Comparison of ENCODE assay signal across 8 cellular contexts in genomic region chr20:44720994-44721784, GRCh38. TPM values are rescaled to one million over a fixed set of nuclear protein-coding genes. Genes with fewer than 3 reads are reported as not detected.
DNase-seq lines count a peak whose midpoint lies in the region; ATAC-seq, FAIRE-seq and TF ChIP-seq lines count a peak whose summit lies in the region.

No MANE protein-coding gene starts in this region.

- H3K4me3 ChIP-seq in SJSA1 (no peak overlapping the region), pancreas (no peak overlapping the region)
- H3K4me3 ChIP-seq in CD4-positive, alpha-beta memory T cell (ENCODE audit: low read length in 2 of 2) = no peak overlapping the region

- H3K27me3 Mint-ChIP-seq in CD4-positive, alpha-beta memory T cell = no peaks in the 10 kb centered on the region
- peaks cover 0 to 9% (median 2%) of the 10 kb centered on the region in 3 donors for H3K27me3 Mint-ChIP-seq in CD14-positive monocyte (ENCODE audit: low read depth in 3 of 3)

- FAIRE-seq in pancreas (lab: Jason Lieb, UNC) = no peak

- no peak overlapping the region for H3K4me3 Mint-ChIP-seq in CD4-positive, alpha-beta memory T cell
- no peak overlapping the region for H3K4me3 Mint-ChIP-seq in CD14-positive monocyte

- TF ChIP-seq CTCF in pancreas (IDR thresholded peaks at IDR 0.05) (no peak), CD14-positive monocyte (IDR thresholded peaks at IDR 0.05) (no peak)

- H3K4me1 ChIP-seq in SJSA1 (replicated peaks) (peaks cover 32% of the 10 kb centered on the region), pancreas (no peaks in the 10 kb centered on the region)
- no peaks in the 10 kb centered on the region for H3K4me1 ChIP-seq in CD4-positive, alpha-beta memory T cell (ENCODE audit: insufficient read depth, low read length)

- H3K4me1 Mint-ChIP-seq in CD4-positive, alpha-beta memory T cell = no peaks in the 10 kb centered on the region
- peaks cover 3% of the 10 kb centered on the region for H3K4me1 Mint-ChIP-seq in CD14-positive monocyte

- POLR2A ChIA-PET in CD4-positive, alpha-beta memory T cell (lab: Charles Lee; ENCODE audit: partially characterized antibody) = no interaction called here

- H3K36me3 ChIP-seq in SJSA1 (no peaks in the 10 kb centered on the region), pancreas (no peaks in the 10 kb centered on the region)
- H3K36me3 ChIP-seq in CD4-positive, alpha-beta memory T cell (ENCODE audit: insufficient read depth, low read length) = no peaks in the 10 kb centered on the region

- 32 to 39% methylated on average over 11 of the region's 11 CpGs for WGBS in pancreas, 2 donors

- H3K9me3 ChIP-seq in SJSA1 (replicated peaks) (no peaks in the 10 kb centered on the region; the same call in 1 of the 2 replicates), pancreas (no peaks in the 10 kb centered on the region)
- H3K9me3 ChIP-seq in CD4-positive, alpha-beta memory T cell (ENCODE audit: control insufficient read depth in 1 of 2, low read length in 2 of 2) = no peaks in the 10 kb centered on the region

- ATAC-seq in pancreas = peak; percentile 70 to 81 (median 79)
- no peak for ATAC-seq in GM21447 (IDR thresholded peaks at IDR 0.05; ENCODE audit: unreplicated experiment)

- H3K36me3 Mint-ChIP-seq in CD4-positive, alpha-beta memory T cell = no peaks in the 10 kb centered on the region
- H3K36me3 Mint-ChIP-seq in CD14-positive monocyte = no peaks in the 10 kb centered on the region

- H3K27me3 ChIP-seq in SJSA1 (replicated peaks) (no peaks in the 10 kb centered on the region), pancreas (no peaks in the 10 kb centered on the region)
- no peaks in the 10 kb centered on the region for H3K27me3 ChIP-seq in CD4-positive, alpha-beta memory T cell (ENCODE audit: insufficient read depth, low read length)

- CTCF ChIA-PET in CD4-positive, alpha-beta memory T cell (lab: Charles Lee; ENCODE audit: partially characterized antibody) = no interaction called here

- in situ Hi-C loops in Caki2 (cut with HindIII; ENCODE audit: low pct_unique_long_range_greater_than_20kb, low sequenced_read_pairs) = no loop called here

- H3K27ac ChIP-seq in SJSA1 = peak overlapping the region; percentile 24
- H3K27ac ChIP-seq in pancreas = no peak overlapping the region
- H3K27ac ChIP-seq in CD4-positive, alpha-beta memory T cell (ENCODE audit: low read depth, low read length) = no peak overlapping the region

- H3K27ac Mint-ChIP-seq in CD4-positive, alpha-beta memory T cell = no peak overlapping the region
- H3K27ac Mint-ChIP-seq in CD14-positive monocyte = no peak overlapping the region

- H3K9me3 Mint-ChIP-seq in CD4-positive, alpha-beta memory T cell = no peaks in the 10 kb centered on the region
- H3K9me3 Mint-ChIP-seq in CD14-positive monocyte = no peaks in the 10 kb centered on the region

- intact Hi-C loops in pancreas (cut with DNase I) (no loop called here), CD14-positive monocyte (cut with micrococcal nuclease) (no loop called here)
- intact Hi-C loops in CD4-positive, alpha-beta memory T cell (cut with micrococcal nuclease) = no loop called here

- DNase-seq in Caki2 (ENCODE audit: low read depth) (peak; percentile 97), SJSA1 (ENCODE audit: low read depth in 1 of 2, low spot score in 2 of 2) (peak in 1 of 2 experiments; percentile 69), fibroblast of peridontal ligament (ENCODE audit: extremely low read depth) (peak; percentile 96), pancreas (no peak), NCI-H1436 treated with DMSO at 0.1 percent for 48 hours (lab: John Stamatoyannopoulos, UW) (no peak), CD14-positive monocyte (ENCODE audit: low spot score) (no peak)
- no peak for DNase-seq in CD4-positive, alpha-beta memory T cell

RNA-seq across cellular contexts. Expression of gene CCN5, which starts 6.0 kb away (rescaled TPM):
- total RNA-seq in Caki2 (2014; rRNA removed; shearing (Covaris generic); ENCODE audit: low replicate concordance) = 39.7 and 55.7 TPM in 2 replicates
- not detected in 2 replicates for total RNA-seq in SJSA1 (2014; rRNA removed; shearing (Covaris generic))
- total RNA-seq in pancreas = 1 to 10 TPM in 5 of 6 donors, under 1 TPM in 1; 0.14 to 3.3 (median 1.3) TPM
- polyA plus RNA-seq in pancreas = 1 to 10 TPM; 3.3 to 6.4 TPM
- not detected for total RNA-seq in CD4-positive, alpha-beta memory T cell
- not detected for polyA plus RNA-seq in CD4-positive, alpha-beta memory T cell
- polyA plus RNA-seq in CD14-positive monocyte = not detected

RNA-seq across cellular contexts. Expression of gene KCNK15, which starts 24.5 kb away (rescaled TPM):
- total RNA-seq in Caki2 (2014; rRNA removed; shearing (Covaris generic); ENCODE audit: low replicate concordance) = not detected in 2 replicates
- total RNA-seq in SJSA1 (2014; rRNA removed; shearing (Covaris generic)) = not detected in 2 replicates
- 1 to 10 TPM in 3 of 6 donors, under 1 TPM in 3; 0.75 to 2.5 (median 1.4) TPM for total RNA-seq in pancreas
- polyA plus RNA-seq in pancreas (1 to 10 TPM in 1 of 2 donors, under 1 TPM in 1; 0.42 to 1.1 TPM), CD14-positive monocyte (not detected)
- not detected for total RNA-seq in CD4-positive, alpha-beta memory T cell
- not detected for polyA plus RNA-seq in CD4-positive, alpha-beta memory T cell

Comparison
In these comparisons a context has a peak if more than half of its experiments do, and no peak if none do; other contexts are left out.
1. DNase-seq: peak in Caki2 (single experiment) and fibroblast of peridontal ligament (single experiment); none in pancreas (0 of 6), CD4-positive, alpha-beta memory T cell (0 of 5), NCI-H1436 treated with DMSO at 0.1 percent for 48 hours (single experiment) and CD14-positive monocyte (single experiment).